8 cellular contexts compared by ENCODE assay signal in genomic region chr17:8209909-8210760, GRCh38. TPM values are rescaled to one million over a fixed set of nuclear protein-coding genes. Genes with fewer than 3 reads are reported as not detected.
DNase-seq lines count a peak whose midpoint lies in the region; ATAC-seq and TF ChIP-seq lines count a peak whose summit lies in the region.

Gene AURKB, minus strand, starts transcription at chr17:8210575. Its CDS starts 351 bp downstream, at chr17:8210224.

- no peak for TF ChIP-seq POLR2A in lower leg skin (IDR thresholded peaks at IDR 0.05)

- peak within 1 kb of the TSS; percentile 61 to 99 (median 93); a peak in 21 of 22 replicates for H3K27ac ChIP-seq in BLaER1 treated with 17β-estradiol and CSF1 and Interleukin-3, amounts not matched to agents 10 nM and 100 nM
- H3K27ac ChIP-seq in dorsolateral prefrontal cortex = peak within 1 kb of the TSS in 33 of 59 donors; percentile 19 to 85 (median 59)

- peak within 1 kb of the TSS; percentile 55 to 87 (median 75) for H3K4me3 ChIP-seq in BLaER1 treated with 17β-estradiol and CSF1 and Interleukin-3, amounts not matched to agents 10 nM and 100 nM
- H3K4me3 ChIP-seq in dorsolateral prefrontal cortex = peak within 1 kb of the TSS; percentile 30 to 82 (median 65)
- H3K4me3 ChIP-seq in lower leg skin (ENCODE audit: low read depth, poor library complexity, severe bottlenecking) = peak within 1 kb of the TSS; percentile 25

- peak within 1 kb of the TSS; percentile 69 to 96 (median 92) for H3K9ac ChIP-seq in BLaER1 treated with 17β-estradiol and CSF1 and Interleukin-3, amounts not matched to agents 10 nM and 100 nM

- no peak for TF ChIP-seq CTCF in dorsolateral prefrontal cortex (IDR thresholded peaks at IDR 0.05 in 54 of 56, conservative IDR thresholded peaks at IDR 0.05 in 2 of 56; ENCODE audit: low read depth in 1 of 56, partially characterized antibody in 56 of 56)
- TF ChIP-seq CTCF in lower leg skin (IDR thresholded peaks at IDR 0.05) = no peak

- DNase-seq in NCI-H748 (lab: John Stamatoyannopoulos, UW; ENCODE audit: unreplicated experiment) = peak; percentile 99
- DNase-seq in activated CD4-positive, alpha-beta T cell treated with anti-CD3 and anti-CD28 coated beads, Interleukin-2, amount 50 U/mL, for 24 hours (ENCODE audit: low read depth in 1 of 2, low spot score in 1 of 2) = peak; percentile 70 to 89
- DNase-seq in dorsolateral prefrontal cortex = peak; percentile 81 to 95 (median 94)
- DNase-seq in lower leg skin (ENCODE audit: low spot score in 2 of 2) = peak; percentile 96 to 98
- peak; percentile 85 to 92 for DNase-seq in stimulated activated CD4-positive, alpha-beta T cell treated with anti-CD3 and anti-CD28 coated beads, Interleukin-4, amount 100 ng/mL, for 4 hours

- H3K9me3 ChIP-seq in BLaER1 treated with 17β-estradiol and CSF1 and Interleukin-3, amounts not matched to agents 10 nM and 100 nM (replicated peaks in 1 of 11) = no peaks in the 10 kb centered on the region

- peaks cover 0 to 34% (median 26%) of the 10 kb centered on the region in 11 experiments; a peak in 16 of 22 replicates for H4K20me1 ChIP-seq in BLaER1 treated with 17β-estradiol and CSF1 and Interleukin-3, amounts not matched to agents 10 nM and 100 nM

- WGBS in lower leg skin, 2 donors = 3% methylated on average over 46 of the region's 46 CpGs

- H3K4me1 ChIP-seq in BLaER1 treated with 17β-estradiol and CSF1 and Interleukin-3, amounts not matched to agents 10 nM and 100 nM = peaks cover 26 to 49% (median 41%) of the 10 kb centered on the region in 10 experiments

- no peaks in the 10 kb centered on the region for H3K27me3 ChIP-seq in BLaER1 treated with 17β-estradiol and CSF1 and Interleukin-3, amounts not matched to agents 10 nM and 100 nM
- H3K27me3 ChIP-seq in dorsolateral prefrontal cortex = no peaks in the 10 kb centered on the region

- ATAC-seq in GM19328 (IDR thresholded peaks at IDR 0.05; ENCODE audit: unreplicated experiment) (peak; percentile 83), HG03469 (IDR thresholded peaks at IDR 0.05; ENCODE audit: unreplicated experiment) (peak; percentile 57)

- peak within 1 kb of the TSS; percentile 88 to 99 (median 94) for H3K4me2 ChIP-seq in BLaER1 treated with 17β-estradiol and CSF1 and Interleukin-3, amounts not matched to agents 10 nM and 100 nM

- H3K36me3 ChIP-seq in BLaER1 treated with 17β-estradiol and CSF1 and Interleukin-3, amounts not matched to agents 10 nM and 100 nM = peaks cover 0 to 43% (median 30%) of the 10 kb centered on the region in 11 experiments; a peak in 18 of 22 replicates

- intact Hi-C loops in dorsolateral prefrontal cortex (cut with DNase I) = no loop called here
- intact Hi-C loops in lower leg skin (cut with DNase I; ENCODE audit: low total_unique reads) = no loop called here

RNA-seq across cellular contexts. Expression of gene AURKB, which starts in this region (rescaled TPM):
- total RNA-seq in dorsolateral prefrontal cortex (1 to 10 TPM in 8 of 120 experiments, under 1 TPM in 4, not detected in 108; 0.75 to 3.8 (median 1.2) TPM), lower leg skin (10 to 100 TPM in 2 of 4 donors, 1 to 10 TPM in 2; 3.2 to 12.9 (median 8.6) TPM)

Comparison
In these comparisons a context has a peak if more than half of its experiments do, and no peak if none do; other contexts are left out.
1. Peak in every context shown above with its lines: DNase-seq, ATAC-seq, H3K4me3 ChIP-seq and H3K27ac ChIP-seq.
2. H3K4me3 ChIP-seq: peak in every context shown above with its lines; median percentile 75 in BLaER1 treated with 17β-estradiol and CSF1 and Interleukin-3, amounts not matched to agents 10 nM and 100 nM; 65 in dorsolateral prefrontal cortex; 25 in lower leg skin.